In genomic region chr10:93951905-93952304, GRCh38 we compare ENCODE assay signal across 21 cellular contexts. TPM values are rescaled to one million over a fixed set of nuclear protein-coding genes. Genes with fewer than 3 reads are reported as not detected.
A peak's percentile ranks its signal among the peaks of the same experiment; 100 is the strongest.
DNase-seq lines count a peak whose midpoint lies in the region; ATAC-seq and TF ChIP-seq lines count a peak whose summit lies in the region.
"Had no signal": no experiment of that assay in that cellular context is flagged by ENCODE, and none has a peak within 500 bp of the region (broad histone marks: within the 10 kb centered on the region; RNA-seq: fewer than 3 reads in every experiment).

No MANE protein-coding gene starts in this region.

- H3K36me3 ChIP-seq in right atrium auricular region = no peaks in the 10 kb centered on the region
- H3K36me3 ChIP-seq in left ventricle myocardium inferior = no peaks in the 10 kb centered on the region
- H3K36me3 ChIP-seq: BLaER1 had no signal

- peak overlapping the region; percentile 12 for H3K27ac Mint-ChIP-seq in activated naive CD8-positive, alpha-beta T cell treated with anti-CD3 and anti-CD28 coated beads, Interleukin-2, amount 10 ng/mL, durations not matched to agents 7 days and 5 days
- H3K27ac Mint-ChIP-seq in activated naive CD8-positive, alpha-beta T cell treated with anti-CD3 and anti-CD28 coated beads for 36 hours = no peak overlapping the region
- H3K27ac Mint-ChIP-seq in neural crest cell (ENCODE audit: unreplicated experiment) = peak overlapping the region; percentile 64
- H3K27ac Mint-ChIP-seq: B cell; CD4-positive, CD25-positive, alpha-beta regulatory T cell; CD8-positive, alpha-beta T cell had no signal

- no peak for DNase-seq in activated naive CD8-positive, alpha-beta T cell treated with anti-CD3 and anti-CD28 coated beads, Interleukin-2, amount 10 ng/mL, durations not matched to agents 7 days and 5 days
- DNase-seq in activated naive CD8-positive, alpha-beta T cell treated with anti-CD3 and anti-CD28 coated beads for 36 hours = no peak
- no peak for DNase-seq in right atrium auricular region (ENCODE audit: low spot score)
- no peak for DNase-seq in left ventricle myocardium inferior
- no peak for DNase-seq in neural crest cell (ENCODE audit: low read depth, low spot score)
- DNase-seq in erythroblast (lab: John Stamatoyannopoulos, UW) = no peak
- DNase-seq: Caco-2; CD4-positive, CD25-positive, alpha-beta regulatory T cell; CD8-positive, alpha-beta T cell; DMS 273 treated with DMSO at 0.1 percent for 48 hours; DMS79; EL; GDM1; GM23248; H7; HCEC 1CT had no signal

- POLR2A ChIA-PET in activated naive CD8-positive, alpha-beta T cell treated with anti-CD3 and anti-CD28 coated beads, Interleukin-2, amount 10 ng/mL, durations not matched to agents 7 days and 5 days (lab: Charles Lee) = no interaction called here

- H3K4me1 ChIP-seq in right atrium auricular region (peaks cover 0 to 23% of the 10 kb centered on the region in 2 donors), left ventricle myocardium inferior (peaks cover 16% of the 10 kb centered on the region)
- H3K4me1 ChIP-seq: BLaER1, Caco-2 had no signal

- H3K4me1 Mint-ChIP-seq in activated naive CD8-positive, alpha-beta T cell treated with anti-CD3 and anti-CD28 coated beads, Interleukin-2, amount 10 ng/mL, durations not matched to agents 7 days and 5 days = no peaks in the 10 kb centered on the region
- H3K4me1 Mint-ChIP-seq in activated naive CD8-positive, alpha-beta T cell treated with anti-CD3 and anti-CD28 coated beads for 36 hours = no peaks in the 10 kb centered on the region
- H3K4me1 Mint-ChIP-seq in neural crest cell = no peaks in the 10 kb centered on the region
- H3K4me1 Mint-ChIP-seq: B cell; CD4-positive, CD25-positive, alpha-beta regulatory T cell had no signal

- peaks cover 2% of the 10 kb centered on the region for H3K27me3 Mint-ChIP-seq in activated naive CD8-positive, alpha-beta T cell treated with anti-CD3 and anti-CD28 coated beads, Interleukin-2, amount 10 ng/mL, durations not matched to agents 7 days and 5 days
- no peaks in the 10 kb centered on the region for H3K27me3 Mint-ChIP-seq in activated naive CD8-positive, alpha-beta T cell treated with anti-CD3 and anti-CD28 coated beads for 36 hours
- H3K27me3 Mint-ChIP-seq in neural crest cell (ENCODE audit: low read depth) = no peaks in the 10 kb centered on the region
- H3K27me3 Mint-ChIP-seq: B cell; CD4-positive, CD25-positive, alpha-beta regulatory T cell had no signal

- H3K4me3 Mint-ChIP-seq in activated naive CD8-positive, alpha-beta T cell treated with anti-CD3 and anti-CD28 coated beads, Interleukin-2, amount 10 ng/mL, durations not matched to agents 7 days and 5 days = no peak overlapping the region
- H3K4me3 Mint-ChIP-seq in activated naive CD8-positive, alpha-beta T cell treated with anti-CD3 and anti-CD28 coated beads for 36 hours = no peak overlapping the region
- H3K4me3 Mint-ChIP-seq in neural crest cell = no peak overlapping the region
- H3K4me3 Mint-ChIP-seq: B cell; CD4-positive, CD25-positive, alpha-beta regulatory T cell; CD8-positive, alpha-beta T cell had no signal

- intact Hi-C loops in left ventricle myocardium inferior (cut with micrococcal nuclease) = no loop called here

- H3K27ac ChIP-seq in right atrium auricular region (peak overlapping the region; percentile 33 to 88), left ventricle myocardium inferior (replicated peaks) (no peak overlapping the region)
- H3K27ac ChIP-seq: 22Rv1, BLaER1, C4-2B, GM23248 had no signal

- H3K4me3 ChIP-seq in right atrium auricular region (no peak overlapping the region), left ventricle myocardium inferior (no peak overlapping the region)
- H3K4me3 ChIP-seq: BLaER1, GM12878, GM23248 had no signal

- H3K27me3 ChIP-seq in right atrium auricular region (no peaks in the 10 kb centered on the region), left ventricle myocardium inferior (ENCODE audit: low read depth) (no peaks in the 10 kb centered on the region)
- H3K27me3 ChIP-seq: BLaER1 had no signal

- H3K36me3 Mint-ChIP-seq in activated naive CD8-positive, alpha-beta T cell treated with anti-CD3 and anti-CD28 coated beads, Interleukin-2, amount 10 ng/mL, durations not matched to agents 7 days and 5 days = no peaks in the 10 kb centered on the region
- no peaks in the 10 kb centered on the region for H3K36me3 Mint-ChIP-seq in activated naive CD8-positive, alpha-beta T cell treated with anti-CD3 and anti-CD28 coated beads for 36 hours
- no peaks in the 10 kb centered on the region for H3K36me3 Mint-ChIP-seq in neural crest cell (ENCODE audit: low read depth)
- H3K36me3 Mint-ChIP-seq: CD8-positive, alpha-beta T cell had no signal

- H3K9me3 ChIP-seq in right atrium auricular region (no peaks in the 10 kb centered on the region), left ventricle myocardium inferior (replicated peaks) (no peaks in the 10 kb centered on the region)
- H3K9me3 ChIP-seq: BLaER1, Caco-2 had no signal

- TF ChIP-seq CTCF in right atrium auricular region (IDR thresholded peaks at IDR 0.05) (no peak), left ventricle myocardium inferior (IDR thresholded peaks at IDR 0.05; ENCODE audit: borderline replicate concordance) (no peak), neural crest cell (conservative IDR thresholded peaks at IDR 0.05) (no peak)

- TF ChIP-seq POLR2A in erythroblast (IDR thresholded peaks at IDR 0.05; ENCODE audit: low read length) = no peak

- ATAC-seq in activated naive CD8-positive, alpha-beta T cell treated with anti-CD3 and anti-CD28 coated beads, Interleukin-2, amount 10 ng/mL, durations not matched to agents 7 days and 5 days (ENCODE audit: low read depth) = no peak
- ATAC-seq: CD8-positive, alpha-beta T cell; GM12878 had no signal

- H3K9me3 Mint-ChIP-seq in activated naive CD8-positive, alpha-beta T cell treated with anti-CD3 and anti-CD28 coated beads, Interleukin-2, amount 10 ng/mL, durations not matched to agents 7 days and 5 days = no peaks in the 10 kb centered on the region
- no peaks in the 10 kb centered on the region for H3K9me3 Mint-ChIP-seq in activated naive CD8-positive, alpha-beta T cell treated with anti-CD3 and anti-CD28 coated beads for 36 hours
- H3K9me3 Mint-ChIP-seq in neural crest cell = peaks cover 4% of the 10 kb centered on the region
- H3K9me3 Mint-ChIP-seq: CD4-positive, CD25-positive, alpha-beta regulatory T cell; CD8-positive, alpha-beta T cell had no signal

RNA-seq across cellular contexts. Expression of gene PLCE1, which starts 41.8 kb away (rescaled TPM):
- total RNA-seq in activated naive CD8-positive, alpha-beta T cell treated with anti-CD3 and anti-CD28 coated beads, Interleukin-2, amount 10 ng/mL, durations not matched to agents 7 days and 5 days = not detected
- not detected for total RNA-seq in activated naive CD8-positive, alpha-beta T cell treated with anti-CD3 and anti-CD28 coated beads for 36 hours
- 10 to 100 TPM; 22.5 to 28.1 TPM for total RNA-seq in right atrium auricular region
- total RNA-seq in left ventricle myocardium inferior = 11.2 TPM
- total RNA-seq in neural crest cell = 5.7 and 6.1 TPM in 2 replicates
- total RNA-seq: B cell; CD4-positive, CD25-positive, alpha-beta regulatory T cell; CD8-positive, alpha-beta T cell had no signal

RNA-seq across cellular contexts. Expression of gene SLC35G1, which starts 58.1 kb away (rescaled TPM):
- 1 to 10 TPM; 3.4 to 3.9 TPM for total RNA-seq in activated naive CD8-positive, alpha-beta T cell treated with anti-CD3 and anti-CD28 coated beads, Interleukin-2, amount 10 ng/mL, durations not matched to agents 7 days and 5 days
- 1 to 10 TPM; 4.0 to 5.3 TPM for total RNA-seq in activated naive CD8-positive, alpha-beta T cell treated with anti-CD3 and anti-CD28 coated beads for 36 hours
- total RNA-seq in right atrium auricular region = 1 to 10 TPM; 3.5 to 5.6 TPM
- 2.3 TPM for total RNA-seq in left ventricle myocardium inferior
- 10.7 and 11.9 TPM in 2 replicates for total RNA-seq in neural crest cell
